Comparison of ENCODE assay signal across 21 cellular contexts in the genomic region with DNA sequence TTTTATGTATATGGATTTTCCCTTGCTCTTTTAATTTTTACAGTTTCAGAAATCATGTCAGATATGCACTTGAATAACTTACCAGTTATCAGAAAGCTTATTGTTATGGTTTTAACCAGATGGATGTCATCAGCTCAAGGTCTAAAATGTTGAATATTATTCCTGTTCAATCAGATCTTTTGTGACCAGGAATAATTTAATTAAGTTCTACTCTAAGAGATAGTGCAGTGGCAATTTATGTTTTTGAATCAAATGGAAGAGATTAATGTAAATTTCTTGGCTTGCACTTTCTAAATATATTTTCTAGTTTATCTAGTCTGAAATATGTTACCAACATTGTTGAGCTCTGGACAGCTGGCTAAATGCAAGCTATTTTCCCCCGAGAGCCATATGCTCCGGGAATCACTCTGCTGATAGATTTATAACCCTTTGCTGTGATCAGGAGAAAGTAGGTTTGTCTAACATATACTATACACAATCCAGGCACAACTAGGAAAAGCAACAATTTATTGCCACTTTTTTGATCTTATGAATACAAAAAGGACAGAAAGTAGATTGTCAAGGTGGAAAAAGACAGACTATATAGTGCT.
DNase-seq lines count a peak whose midpoint lies in the region; ATAC-seq and TF ChIP-seq lines count a peak whose summit lies in the region.
"Had no signal": no experiment of that assay in that cellular context is flagged by ENCODE, and none has a peak within 500 bp of the region (broad histone marks: within the 10 kb centered on the region; RNA-seq: fewer than 3 reads in every experiment).

No MANE protein-coding gene starts in this region.

- no peaks in the 10 kb centered on the region for H3K4me1 ChIP-seq in smooth muscle cell (ENCODE audit: low read depth)
- H3K4me1 ChIP-seq in body of pancreas = no peaks in the 10 kb centered on the region
- H3K4me1 ChIP-seq: A549, BE2C, HAP-1, Peyer's patch had no signal

- no peak for ATAC-seq in body of pancreas
- ATAC-seq in GM21526 (IDR thresholded peaks at IDR 0.05; ENCODE audit: low FRiP score, unreplicated experiment) = no peak
- ATAC-seq: A549, GM23338, HepG2, K562 had no signal

- WGBS in smooth muscle cell (ENCODE audit: low lambda C conversion rate) = 29% methylated on average over 2 of the region's 2 CpGs
- WGBS in body of pancreas, 2 donors = 47 to 52% methylated on average over 2 of the region's 2 CpGs

- no peaks in the 10 kb centered on the region for H4K20me1 ChIP-seq in smooth muscle cell (ENCODE audit: low read depth)

- H3K27ac ChIP-seq in smooth muscle cell (ENCODE audit: low read depth) = no peak overlapping the region
- H3K27ac ChIP-seq in body of pancreas = no peak overlapping the region
- H3K27ac ChIP-seq: A549, HL-60, Peyer's patch had no signal

- TF ChIP-seq POLR2A in body of pancreas (IDR thresholded peaks at IDR 0.05) = no peak

- H3K27me3 ChIP-seq in smooth muscle cell (ENCODE audit: low read depth) (no peaks in the 10 kb centered on the region), body of pancreas (no peaks in the 10 kb centered on the region)
- H3K27me3 ChIP-seq: Peyer's patch had no signal

- H3K4me3 ChIP-seq in smooth muscle cell (no peak overlapping the region), body of pancreas (no peak overlapping the region)
- H3K4me3 ChIP-seq: A549, GM23338, HAP-1, K562, Peyer's patch had no signal

- no peak overlapping the region for H3K9ac ChIP-seq in smooth muscle cell (ENCODE audit: low read depth)

- TF ChIP-seq CTCF in smooth muscle cell (IDR thresholded peaks at IDR 0.05; ENCODE audit: borderline replicate concordance, insufficient read depth, poor library complexity, severe bottlenecking) = no peak
- TF ChIP-seq CTCF in body of pancreas (IDR thresholded peaks at IDR 0.05) = no peak

- H3K9me3 ChIP-seq in smooth muscle cell (replicated peaks; ENCODE audit: low read depth) (no peaks in the 10 kb centered on the region), body of pancreas (no peaks in the 10 kb centered on the region)
- H3K9me3 ChIP-seq: A549, BE2C, HAP-1, Peyer's patch had no signal

- no peaks in the 10 kb centered on the region for H3F3A ChIP-seq in smooth muscle cell (ENCODE audit: low read depth)

- no peaks in the 10 kb centered on the region for H3K79me2 ChIP-seq in smooth muscle cell (ENCODE audit: low read depth)

- peak; percentile 10 for DNase-seq in LHCN-M2 (ENCODE audit: low read depth)
- DNase-seq in NCI-H82 treated with DMSO at 0.1 percent for 48 hours (lab: John Stamatoyannopoulos, UW; ENCODE audit: unreplicated experiment) = peak; percentile 78
- DNase-seq in left kidney (ENCODE audit: low read depth, low spot score) = peak; percentile 12
- DNase-seq in smooth muscle cell (lab: John Stamatoyannopoulos, UW; ENCODE audit: unreplicated experiment) = no peak
- no peak for DNase-seq in body of pancreas
- no peak for DNase-seq in NAMALWA (ENCODE audit: low spot score)
- DNase-seq: BE2C, DMS79, MM.1S, NCI-H1092 treated with DMSO at 0.1 percent for 48 hours, NCI-H146, NCI-H2081 treated with DMSO at 0.1 percent for 48 hours, NCI-H446 treated with DMSO at 0.1 percent for 48 hours, Peyer's patch had no signal

- H3K4me2 ChIP-seq in smooth muscle cell = no peak overlapping the region
- H3K4me2 ChIP-seq: A549, GM23338 had no signal

- H3K36me3 ChIP-seq in smooth muscle cell (ENCODE audit: low read depth) (no peaks in the 10 kb centered on the region), body of pancreas (replicated peaks in 1 of 2; ENCODE audit: insufficient read depth in 1 of 2, low read depth in 2 of 2) (no peaks in the 10 kb centered on the region)
- H3K36me3 ChIP-seq: BE2C, HAP-1, Peyer's patch had no signal

- peak overlapping the region; percentile 59 for H2AFZ ChIP-seq in smooth muscle cell (ENCODE audit: low read depth)
- H2AFZ ChIP-seq: GM23338 had no signal

- intact Hi-C loops in body of pancreas (cut with DNase I) = no loop called here

Comparison
In these comparisons a context has a peak if more than half of its experiments do, and no peak if none do; other contexts are left out.
1. DNase-seq: peak in LHCN-M2 (single experiment), NCI-H82 treated with DMSO at 0.1 percent for 48 hours (single experiment) and left kidney (single experiment); none in smooth muscle cell (single experiment), body of pancreas (0 of 4) and NAMALWA (single experiment).